ENCODE assay signal across 1 cellular context in the genomic region with DNA sequence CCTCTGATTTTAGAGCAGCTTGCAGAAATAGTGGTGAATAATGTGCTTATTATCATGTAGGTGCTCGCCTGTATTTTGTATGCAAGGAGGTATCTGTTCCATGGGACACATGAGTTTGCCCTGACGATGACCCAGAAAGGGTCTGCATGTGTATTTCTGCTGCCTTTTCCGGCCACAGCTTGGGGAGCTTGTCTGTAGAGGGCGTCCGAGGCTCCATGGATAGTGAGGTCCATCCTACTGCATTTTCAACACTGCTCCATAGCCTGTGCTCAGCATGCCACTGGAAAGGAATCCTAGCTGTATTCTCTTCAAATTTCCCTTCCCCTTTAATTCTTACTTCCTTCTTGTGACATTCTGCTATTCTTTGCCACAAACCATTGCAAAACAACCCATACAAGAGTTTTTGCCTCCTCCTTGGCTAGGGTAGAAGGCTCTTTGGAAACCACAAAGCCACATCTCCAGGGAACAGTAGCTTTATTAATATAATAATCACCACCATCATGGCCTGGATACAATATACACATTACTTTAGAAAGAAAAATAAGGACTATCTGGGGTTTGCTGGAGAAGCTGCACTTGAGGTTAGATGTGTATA.
TF ChIP-seq lines count a peak whose summit lies in the region.

No MANE protein-coding gene starts in this region.

TF ChIP-seq in HepG2, 621 proteins besides CTCF, POLR2A, EP300 and RAD21 (continued from another document):
- TF ChIP-seq, protein P1, sequence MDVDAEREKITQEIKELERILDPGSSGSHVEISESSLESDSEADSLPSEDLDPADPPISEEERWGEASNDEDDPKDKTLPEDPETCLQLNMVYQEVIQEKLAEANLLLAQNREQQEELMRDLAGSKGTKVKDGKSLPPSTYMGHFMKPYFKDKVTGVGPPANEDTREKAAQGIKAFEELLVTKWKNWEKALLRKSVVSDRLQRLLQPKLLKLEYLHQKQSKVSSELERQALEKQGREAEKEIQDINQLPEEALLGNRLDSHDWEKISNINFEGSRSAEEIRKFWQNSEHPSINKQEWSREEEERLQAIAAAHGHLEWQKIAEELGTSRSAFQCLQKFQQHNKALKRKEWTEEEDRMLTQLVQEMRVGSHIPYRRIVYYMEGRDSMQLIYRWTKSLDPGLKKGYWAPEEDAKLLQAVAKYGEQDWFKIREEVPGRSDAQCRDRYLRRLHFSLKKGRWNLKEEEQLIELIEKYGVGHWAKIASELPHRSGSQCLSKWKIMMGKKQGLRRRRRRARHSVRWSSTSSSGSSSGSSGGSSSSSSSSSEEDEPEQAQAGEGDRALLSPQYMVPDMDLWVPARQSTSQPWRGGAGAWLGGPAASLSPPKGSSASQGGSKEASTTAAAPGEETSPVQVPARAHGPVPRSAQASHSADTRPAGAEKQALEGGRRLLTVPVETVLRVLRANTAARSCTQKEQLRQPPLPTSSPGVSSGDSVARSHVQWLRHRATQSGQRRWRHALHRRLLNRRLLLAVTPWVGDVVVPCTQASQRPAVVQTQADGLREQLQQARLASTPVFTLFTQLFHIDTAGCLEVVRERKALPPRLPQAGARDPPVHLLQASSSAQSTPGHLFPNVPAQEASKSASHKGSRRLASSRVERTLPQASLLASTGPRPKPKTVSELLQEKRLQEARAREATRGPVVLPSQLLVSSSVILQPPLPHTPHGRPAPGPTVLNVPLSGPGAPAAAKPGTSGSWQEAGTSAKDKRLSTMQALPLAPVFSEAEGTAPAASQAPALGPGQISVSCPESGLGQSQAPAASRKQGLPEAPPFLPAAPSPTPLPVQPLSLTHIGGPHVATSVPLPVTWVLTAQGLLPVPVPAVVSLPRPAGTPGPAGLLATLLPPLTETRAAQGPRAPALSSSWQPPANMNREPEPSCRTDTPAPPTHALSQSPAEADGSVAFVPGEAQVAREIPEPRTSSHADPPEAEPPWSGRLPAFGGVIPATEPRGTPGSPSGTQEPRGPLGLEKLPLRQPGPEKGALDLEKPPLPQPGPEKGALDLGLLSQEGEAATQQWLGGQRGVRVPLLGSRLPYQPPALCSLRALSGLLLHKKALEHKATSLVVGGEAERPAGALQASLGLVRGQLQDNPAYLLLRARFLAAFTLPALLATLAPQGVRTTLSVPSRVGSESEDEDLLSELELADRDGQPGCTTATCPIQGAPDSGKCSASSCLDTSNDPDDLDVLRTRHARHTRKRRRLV (CRISPR knock-in tag; IDR thresholded peaks at IDR 0.05) = no peak
- TF ChIP-seq, protein P2, sequence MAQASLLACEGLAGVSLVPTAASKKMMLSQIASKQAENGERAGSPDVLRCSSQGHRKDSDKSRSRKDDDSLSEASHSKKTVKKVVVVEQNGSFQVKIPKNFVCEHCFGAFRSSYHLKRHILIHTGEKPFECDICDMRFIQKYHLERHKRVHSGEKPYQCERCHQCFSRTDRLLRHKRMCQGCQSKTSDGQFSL (CRISPR knock-in tag; IDR thresholded peaks at IDR 0.05) = no peak
- no peak for TF ChIP-seq PITX1 (CRISPR knock-in tag; IDR thresholded peaks at IDR 0.05)
- TF ChIP-seq, protein P3, sequence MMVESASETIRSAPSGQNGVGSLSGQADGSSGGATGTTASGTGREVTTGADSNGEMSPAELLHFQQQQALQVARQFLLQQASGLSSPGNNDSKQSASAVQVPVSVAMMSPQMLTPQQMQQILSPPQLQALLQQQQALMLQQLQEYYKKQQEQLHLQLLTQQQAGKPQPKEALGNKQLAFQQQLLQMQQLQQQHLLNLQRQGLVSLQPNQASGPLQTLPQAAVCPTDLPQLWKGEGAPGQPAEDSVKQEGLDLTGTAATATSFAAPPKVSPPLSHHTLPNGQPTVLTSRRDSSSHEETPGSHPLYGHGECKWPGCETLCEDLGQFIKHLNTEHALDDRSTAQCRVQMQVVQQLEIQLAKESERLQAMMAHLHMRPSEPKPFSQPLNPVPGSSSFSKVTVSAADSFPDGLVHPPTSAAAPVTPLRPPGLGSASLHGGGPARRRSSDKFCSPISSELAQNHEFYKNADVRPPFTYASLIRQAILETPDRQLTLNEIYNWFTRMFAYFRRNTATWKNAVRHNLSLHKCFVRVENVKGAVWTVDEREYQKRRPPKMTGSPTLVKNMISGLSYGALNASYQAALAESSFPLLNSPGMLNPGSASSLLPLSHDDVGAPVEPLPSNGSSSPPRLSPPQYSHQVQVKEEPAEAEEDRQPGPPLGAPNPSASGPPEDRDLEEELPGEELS (CRISPR knock-in tag; IDR thresholded peaks at IDR 0.05) = no peak
